30 cellular contexts compared by ENCODE assay signal in genomic region chr2:176072292-176072669, GRCh38. TPM values are rescaled to one million over a fixed set of nuclear protein-coding genes. Genes with fewer than 3 reads are reported as not detected.
"Had no signal": no experiment of that assay in that cellular context is flagged by ENCODE, and none has a peak within 500 bp of the region (broad histone marks: within the 10 kb centered on the region; RNA-seq: fewer than 3 reads in every experiment).

No MANE protein-coding gene starts in this region.

- H3K27ac ChIP-seq: left ventricle myocardium inferior, ovary, sigmoid colon, spleen, suprapubic skin, thoracic aorta, tibial artery, uterus had no signal

- DNase-seq: hypothalamus; left ventricle myocardium inferior; midbrain; mucosa of descending colon; naive thymus-derived CD4-positive, alpha-beta T cell; ovary; right cardiac atrium; sigmoid colon; small intestine; spleen; stimulated activated CD4-positive, alpha-beta T cell treated with anti-CD3 and anti-CD28 coated beads, Interleukin-4, amount 100 ng/mL, for 24 hours; stimulated activated naive CD4-positive, alpha-beta T cell; tibial artery; uterus had no signal

- H3K4me1 ChIP-seq: sigmoid colon had no signal

- H3K9me3 ChIP-seq: left ventricle myocardium inferior, mucosa of descending colon, ovary, sigmoid colon, suprapubic skin, thoracic aorta, tibial artery, uterus had no signal

- H3K4me3 ChIP-seq: left ventricle myocardium inferior, lung, mucosa of descending colon, ovary, sigmoid colon, spleen, suprapubic skin, thoracic aorta, tibial artery, uterus had no signal

- FAIRE-seq: small intestine had no signal

- ATAC-seq: mucosa of descending colon; naive thymus-derived CD4-positive, alpha-beta T cell; natural killer cell treated with Interleukin-12 subunit alpha and Interleukin-12 subunit beta and Interleukin-15 and Interleukin-18, amount 100 ng/mL, for 72 hours; right cardiac atrium; stimulated activated effector memory CD8-positive, alpha-beta T cell treated with anti-CD3 and anti-CD28 coated beads, Interleukin-12 subunit alpha, Interleukin-12 subunit beta, amount 100 ng/mL, for 72 hours had no signal

- H3K36me3 ChIP-seq: left ventricle myocardium inferior, ovary, sigmoid colon, spleen, suprapubic skin, thoracic aorta, tibial artery, uterus had no signal

RNA-seq across cellular contexts. Expression of gene EVX2, which starts 11.5 kb away (rescaled TPM):
- total RNA-seq: kidney epithelial cell; left ventricle myocardium inferior; lower leg skin; lung; mesenteric fat pad; myocyte; naive thymus-derived CD4-positive, alpha-beta T cell; natural killer cell treated with Interleukin-12 subunit alpha and Interleukin-12 subunit beta and Interleukin-15 and Interleukin-18, amount 100 ng/mL, for 72 hours; omental fat pad; ovary; progenitor cell of endocrine pancreas; pulmonary artery endothelial cell; renal cortical epithelial cell; right cardiac atrium; spleen; suprapubic skin; thoracic aorta; ureter had no signal
- polyA plus RNA-seq: lung; naive thymus-derived CD4-positive, alpha-beta T cell; neural cell; ovary; right cardiac atrium; small intestine; spleen had no signal

RNA-seq across cellular contexts. Expression of gene HOXD13, which starts 20.2 kb away (rescaled TPM):
- total RNA-seq: kidney epithelial cell; left ventricle myocardium inferior; lung; myocyte; naive thymus-derived CD4-positive, alpha-beta T cell; natural killer cell treated with Interleukin-12 subunit alpha and Interleukin-12 subunit beta and Interleukin-15 and Interleukin-18, amount 100 ng/mL, for 72 hours; omental fat pad; ovary; progenitor cell of endocrine pancreas; pulmonary artery endothelial cell; renal cortical epithelial cell; right cardiac atrium; spleen; thoracic aorta; ureter had no signal
- polyA plus RNA-seq: lung; naive thymus-derived CD4-positive, alpha-beta T cell; neural cell; ovary; right cardiac atrium; small intestine; spleen had no signal

RNA-seq across cellular contexts. Expression of gene HOXD12, which starts 27.3 kb away (rescaled TPM):
- total RNA-seq: kidney epithelial cell; left ventricle myocardium inferior; lung; mesenteric fat pad; mucosa of descending colon; myocyte; naive thymus-derived CD4-positive, alpha-beta T cell; natural killer cell treated with Interleukin-12 subunit alpha and Interleukin-12 subunit beta and Interleukin-15 and Interleukin-18, amount 100 ng/mL, for 72 hours; omental fat pad; ovary; progenitor cell of endocrine pancreas; pulmonary artery endothelial cell; renal cortical epithelial cell; right cardiac atrium; spleen; subcutaneous adipose tissue; suprapubic skin; thoracic aorta; ureter had no signal
- polyA plus RNA-seq: lung; naive thymus-derived CD4-positive, alpha-beta T cell; neural cell; ovary; right cardiac atrium; small intestine; spleen had no signal

RNA-seq across cellular contexts. Expression of gene HOXD11, which starts 34.8 kb away (rescaled TPM):
- total RNA-seq: left ventricle myocardium inferior; lung; myocyte; naive thymus-derived CD4-positive, alpha-beta T cell; natural killer cell treated with Interleukin-12 subunit alpha and Interleukin-12 subunit beta and Interleukin-15 and Interleukin-18, amount 100 ng/mL, for 72 hours; omental fat pad; progenitor cell of endocrine pancreas; pulmonary artery endothelial cell; right cardiac atrium; spleen; subcutaneous adipose tissue; suprapubic skin; thoracic aorta had no signal
- polyA plus RNA-seq: lung; naive thymus-derived CD4-positive, alpha-beta T cell; neural cell; right cardiac atrium; small intestine; spleen had no signal

RNA-seq across cellular contexts. Expression of gene HOXD10, which starts 44.3 kb away (rescaled TPM):
- total RNA-seq: left ventricle myocardium inferior; myocyte; naive thymus-derived CD4-positive, alpha-beta T cell; natural killer cell treated with Interleukin-12 subunit alpha and Interleukin-12 subunit beta and Interleukin-15 and Interleukin-18, amount 100 ng/mL, for 72 hours; progenitor cell of endocrine pancreas; pulmonary artery endothelial cell; right cardiac atrium; spleen; thoracic aorta had no signal
- polyA plus RNA-seq: naive thymus-derived CD4-positive, alpha-beta T cell; neural cell; right cardiac atrium had no signal
